21 cellular contexts compared by ENCODE assay signal in genomic region chr15:36544518-36545383, GRCh38. TPM values are rescaled to one million over a fixed set of nuclear protein-coding genes. Genes with fewer than 3 reads are reported as not detected.
DNase-seq lines count a peak whose midpoint lies in the region; ATAC-seq and TF ChIP-seq lines count a peak whose summit lies in the region.
"Had no signal": no experiment of that assay in that cellular context is flagged by ENCODE, and none has a peak within 500 bp of the region (broad histone marks: within the 10 kb centered on the region; RNA-seq: fewer than 3 reads in every experiment).

No MANE protein-coding gene starts in this region.

- DNase-seq in Right ventricle myocardium superior (no peak), right cardiac atrium (no peak), astrocyte of the spinal cord (ENCODE audit: low read depth, low spot score) (peak; percentile 7), retina (peak; percentile 22), RWPE1 (ENCODE audit: low spot score) (no peak)
- DNase-seq in stimulated activated CD4-positive, alpha-beta T cell treated with anti-CD3 and anti-CD28 coated beads, Interleukin-4, amount 100 ng/mL, for 1 hour, result no peak
- no peak for DNase-seq in activated CD8-positive, alpha-beta memory T cell treated with anti-CD3 and anti-CD28 coated beads, Interleukin-2, amount 50 U/mL, for 4 hours
- DNase-seq: 8988T; activated CD4-positive, alpha-beta T cell treated with anti-CD3 and anti-CD28 coated beads, Interleukin-2, amount 50 U/mL, for 1 hour; activated naive CD4-positive, alpha-beta T cell treated with anti-CD3 and anti-CD28 coated beads, Interleukin-2, amount 50 U/mL, for 16 hours; central memory CD4-positive, alpha-beta T cell; GF-D8; mammary epithelial cell; NCI-H1417 treated with DMSO at 0.1 percent for 48 hours; NCI-H2107; NCI-H446 had no signal

- ATAC-seq in Right ventricle myocardium superior (ENCODE audit: poor library complexity) (peak; percentile 75), right cardiac atrium (no peak)

- H3K4me3 ChIP-seq in right cardiac atrium (ENCODE audit: low read length) (no peak overlapping the region), astrocyte of the spinal cord (ENCODE audit: low read depth, low read length) (no peak overlapping the region), iPS-15b (ENCODE audit: low read depth, low read length) (peak overlapping the region; percentile 23)
- H3K4me3 ChIP-seq: prostate gland had no signal

- 67% methylated on average over 6 of the region's 6 CpGs for whole genome bisulfite sequencing in right cardiac atrium

- TF ChIP-seq CTCF in astrocyte of the spinal cord (IDR thresholded peaks at IDR 0.05; ENCODE audit: low read depth, low read length), result no peak
- no peak for TF ChIP-seq CTCF in RWPE1 (conservative IDR thresholded peaks at IDR 0.05; ENCODE audit: low read depth)

- intact Hi-C loops in Right ventricle myocardium superior (cut with DNase I) (no loop called here), right cardiac atrium (cut with DNase I) (no loop called here)

- in situ Hi-C loops in astrocyte of the spinal cord (cut with HindIII; ENCODE audit: low sequenced_read_pairs), result no loop called here

- POLR2A ChIA-PET in RWPE1 (lab: Yijun Ruan, JAX; ENCODE audit: low non-redundant PET), result no interaction called here

- H3K27ac ChIP-seq in right cardiac atrium (ENCODE audit: low read length) (no peak overlapping the region), RWPE1 (no peak overlapping the region)
- H3K27ac ChIP-seq: KMS-11, neutrophil, prostate gland, VCaP had no signal

- no peaks in the 10 kb centered on the region for H3K4me1 ChIP-seq in right cardiac atrium (ENCODE audit: control insufficient read depth, insufficient read depth, low read length)
- peaks cover 23% of the 10 kb centered on the region for H3K4me1 ChIP-seq in iPS-15b (ENCODE audit: control insufficient read depth, insufficient read depth, low read length)
- H3K4me1 ChIP-seq: prostate gland had no signal

- no peaks in the 10 kb centered on the region for H3K27me3 ChIP-seq in right cardiac atrium (ENCODE audit: control insufficient read depth, insufficient read depth)
- no peaks in the 10 kb centered on the region for H3K27me3 ChIP-seq in iPS-15b (ENCODE audit: control insufficient read depth, insufficient read depth, low read length)
- H3K27me3 ChIP-seq: neutrophil had no signal

- H3K9me3 ChIP-seq in right cardiac atrium (ENCODE audit: control insufficient read depth, low read length) (no peaks in the 10 kb centered on the region), iPS-15b (ENCODE audit: control insufficient read depth, insufficient read depth, low read length) (no peaks in the 10 kb centered on the region)
- H3K9me3 ChIP-seq: neutrophil, prostate gland had no signal

- CTCF ChIA-PET in RWPE1 (lab: Yijun Ruan, JAX), result interaction anchor here (0.6 kb wide), 1 partner anchor 75 kb away, joined by 4 read pairs; no protein-coding TSS in a partner anchor

- no peak overlapping the region for H3K9ac ChIP-seq in iPS-15b (ENCODE audit: low read depth, low read length)
- H3K9ac ChIP-seq: KMS-11 had no signal

- H3K36me3 ChIP-seq in iPS-15b (ENCODE audit: control insufficient read depth, insufficient read depth, low read length), result no peaks in the 10 kb centered on the region
- H3K36me3 ChIP-seq: neutrophil, prostate gland had no signal

RNA-seq across cellular contexts. Expression of gene CDIN1, which starts 34.7 kb away (rescaled TPM):
- 187 TPM for total RNA-seq in Right ventricle myocardium superior
- total RNA-seq in right cardiac atrium, result 10 to 100 TPM; 11.6 to 15.3 (median 12.0) TPM
- polyA plus RNA-seq in right cardiac atrium, result 6.2 TPM

Comparison
In these comparisons a context has a peak if more than half of its experiments do, and no peak if none do; other contexts are left out.
1. RNA of gene CDIN1, which starts 34.7 kb away (total RNA-seq): 187 TPM in Right ventricle myocardium superior (single experiment); 11.6 to 15.3 TPM in right cardiac atrium; every median in the first group is over 10 times any median in the second.
2. DNase-seq: peak in astrocyte of the spinal cord (single experiment) and retina (single experiment); none in Right ventricle myocardium superior (single experiment), right cardiac atrium (0 of 3), RWPE1 (single experiment), stimulated activated CD4-positive, alpha-beta T cell treated with anti-CD3 and anti-CD28 coated beads, Interleukin-4, amount 100 ng/mL, for 1 hour (single experiment) and activated CD8-positive, alpha-beta memory T cell treated with anti-CD3 and anti-CD28 coated beads, Interleukin-2, amount 50 U/mL, for 4 hours (single experiment).